Comparison of ENCODE assay signal across 19 cellular contexts in genomic region chr3:161212892-161213291, GRCh38. TPM values are rescaled to one million over a fixed set of nuclear protein-coding genes. Genes with fewer than 3 reads are reported as not detected.
A peak's percentile ranks its signal among the peaks of the same experiment; 100 is the strongest.
DNase-seq lines count a peak whose midpoint lies in the region; ATAC-seq and TF ChIP-seq lines count a peak whose summit lies in the region.
"Had no signal": no experiment of that assay in that cellular context is flagged by ENCODE, and none has a peak within 500 bp of the region (broad histone marks: within the 10 kb centered on the region; RNA-seq: fewer than 3 reads in every experiment).

No MANE protein-coding gene starts in this region.

- no peaks in the 10 kb centered on the region for H3K9me2 ChIP-seq in GM23248 (ENCODE audit: insufficient read depth)

- no peaks in the 10 kb centered on the region for H3K36me3 Mint-ChIP-seq in WTC11

- H3K4me1 ChIP-seq in GM23248 (ENCODE audit: insufficient read depth) (peaks cover 6% of the 10 kb centered on the region; the same call in 1 of the 2 replicates), adipocyte (ENCODE audit: control insufficient read depth, insufficient read depth, low read length) (peaks cover 26% of the 10 kb centered on the region)

- in situ Hi-C loops in GM23248 (cut with MboI), result no loop called here

- CTCF ChIA-PET in WTC11 (lab: Charles Lee), result no interaction called here

- POLR2A ChIA-PET in WTC11 (lab: Charles Lee), result no interaction called here

- H3K4me3 ChIP-seq in GM23248 (no peak overlapping the region), adipocyte (ENCODE audit: low read length) (no peak overlapping the region)
- H3K4me3 ChIP-seq: GM23338 had no signal

- peak; percentile 45 for DNase-seq in GM23248
- DNase-seq in adipocyte (ENCODE audit: low read depth), result peak; percentile 70
- DNase-seq in fibroblast of peridontal ligament (ENCODE audit: extremely low read depth), result peak; percentile 13
- peak; percentile 27 for DNase-seq in pons (ENCODE audit: low spot score)
- DNase-seq in WTC11 (ENCODE audit: low spot score), result no peak
- DNase-seq in 8988T, result no peak
- DNase-seq in COLO829 (ENCODE audit: low spot score), result no peak
- DNase-seq: AML-193; CD4-positive, alpha-beta T cell; DND-41; GDM1; KBM-7; NCI-H1092 treated with DMSO at 0.1 percent for 48 hours; NCI-H1694; NCI-H2107; NCI-H748 treated with DMSO at 0.1 percent for 48 hours had no signal

- H3K4me3 Mint-ChIP-seq in WTC11, result no peak overlapping the region
- H3K4me3 Mint-ChIP-seq: CD4-positive, alpha-beta T cell; GM23338 had no signal

- no peak overlapping the region for H3K9ac ChIP-seq in GM23248
- H3K9ac ChIP-seq in adipocyte (ENCODE audit: low read length), result no peak overlapping the region

- H2AFZ ChIP-seq in GM23248, result no peak overlapping the region
- H2AFZ ChIP-seq: GM23338 had no signal

- peaks cover 5% of the 10 kb centered on the region; the same call in 1 of the 2 replicates for H3K4me1 Mint-ChIP-seq in WTC11

- no peak overlapping the region for H3K27ac Mint-ChIP-seq in WTC11
- H3K27ac Mint-ChIP-seq: CD4-positive, alpha-beta T cell; GM23338 had no signal

- H3F3A ChIP-seq in GM23248 (ENCODE audit: insufficient read depth), result no peaks in the 10 kb centered on the region

- no peak overlapping the region for H3K4me2 ChIP-seq in GM23248 (ENCODE audit: unreplicated experiment)

- H3K36me3 ChIP-seq in GM23248 (ENCODE audit: low read depth), result no peaks in the 10 kb centered on the region
- no peaks in the 10 kb centered on the region for H3K36me3 ChIP-seq in adipocyte (ENCODE audit: control insufficient read depth, insufficient read depth, low read length, severe bottlenecking)

- H3K9me3 ChIP-seq in GM23248 (ENCODE audit: low read depth), result no peaks in the 10 kb centered on the region
- H3K9me3 ChIP-seq in adipocyte (ENCODE audit: control insufficient read depth, low read length), result no peaks in the 10 kb centered on the region

- no peaks in the 10 kb centered on the region for H4K20me1 ChIP-seq in GM23248 (ENCODE audit: insufficient read depth)

- no peaks in the 10 kb centered on the region for H3K27me3 Mint-ChIP-seq in WTC11 (ENCODE audit: low read depth)

- ATAC-seq in HG03378 (IDR thresholded peaks at IDR 0.05; ENCODE audit: unreplicated experiment) (no peak), WTC11 (no peak)
- ATAC-seq: Right ventricle myocardium inferior had no signal

- no peaks in the 10 kb centered on the region for H3K27me3 ChIP-seq in GM23248 (replicated peaks; ENCODE audit: insufficient read depth)
- H3K27me3 ChIP-seq in adipocyte (replicated peaks; ENCODE audit: control insufficient read depth, insufficient read depth, low read length), result no peaks in the 10 kb centered on the region

- H3K27ac ChIP-seq in GM23248, result no peak overlapping the region

- no peaks in the 10 kb centered on the region for H3K79me2 ChIP-seq in GM23248 (ENCODE audit: insufficient read depth)

- TF ChIP-seq CTCF in WTC11 (IDR thresholded peaks at IDR 0.05), result no peak

- H3K9me3 Mint-ChIP-seq in WTC11, result no peaks in the 10 kb centered on the region
- H3K9me3 Mint-ChIP-seq: CD4-positive, alpha-beta T cell; GM23338 had no signal

TF ChIP-seq in WTC11, 78 proteins besides CTCF, POLR2A, EP300 and RAD21:
- TF ChIP-seq FOXP1 (CRISPR knock-in tag; IDR thresholded peaks at IDR 0.05; ENCODE audit: borderline replicate concordance) (no peak), AFF4 (CRISPR knock-in tag; IDR thresholded peaks at IDR 0.05; ENCODE audit: borderline replicate concordance) (no peak), RELA (CRISPR knock-in tag; IDR thresholded peaks at IDR 0.05; ENCODE audit: borderline replicate concordance) (no peak), HMGXB4 (CRISPR knock-in tag; IDR thresholded peaks at IDR 0.05) (no peak)
TF ChIP-seq in WTC11: peak in this region for 0.

RNA-seq across cellular contexts. Expression of gene NMD3, which starts 8.2 kb away (rescaled TPM):
- 79.4 and 107 TPM in 2 replicates for total RNA-seq in GM23248 (2014; rRNA removed; shearing (Covaris generic))
- polyA plus RNA-seq in GM23248 (2016; fragmentation: Nextera tagmentation; extraction: Ambion mirVana), result 49.5 and 51.1 TPM in 2 replicates
- total RNA-seq in WTC11 (2021), result 53.3 to 56.3 TPM (median 54.5 TPM) in 3 replicates

Comparison
In these comparisons a context has a peak if more than half of its experiments do, and no peak if none do; other contexts are left out.
1. DNase-seq: peak in GM23248 (single experiment), adipocyte (single experiment), fibroblast of peridontal ligament (single experiment) and pons (single experiment); none in WTC11 (single experiment), 8988T (single experiment) and COLO829 (single experiment).